In the genomic region with DNA sequence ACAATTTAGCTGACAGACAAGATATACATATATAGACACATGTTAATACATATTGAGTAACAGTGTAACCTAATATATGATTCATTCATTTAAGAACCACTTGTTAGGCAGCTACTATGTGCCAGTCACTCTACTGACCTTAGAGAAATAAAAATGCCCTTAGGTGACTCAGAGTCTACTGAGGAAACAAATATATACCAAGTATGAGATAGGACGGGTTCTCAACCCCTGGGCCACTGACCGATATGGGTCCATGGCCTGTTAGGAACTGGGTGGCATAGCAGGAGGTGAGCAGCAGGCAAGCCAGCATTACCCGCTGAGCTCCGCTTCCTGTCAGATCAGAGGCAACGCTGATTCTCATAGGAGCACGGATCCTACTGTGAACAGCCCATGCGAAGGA, we compare ENCODE assay signal across 1 cellular context.
TF ChIP-seq lines count a peak whose summit lies in the region.

No MANE protein-coding gene starts in this region.

TF ChIP-seq in H1, 55 proteins besides CTCF, POLR2A, EP300 and RAD21 (continued from another document):
- no peak for TF ChIP-seq RNF2 (IDR thresholded peaks at IDR 0.05; ENCODE audit: borderline replicate concordance, low read depth, low read length, missing control alignments, poor library complexity, severe bottlenecking)
- TF ChIP-seq E2F6 (IDR thresholded peaks at IDR 0.05): no peak
- TF ChIP-seq SUZ12 (IDR thresholded peaks at IDR 0.05; ENCODE audit: low read length): no peak
- TF ChIP-seq HDAC6 (IDR thresholded peaks at IDR 0.05; ENCODE audit: low read depth, low read length): no peak
- no peak for TF ChIP-seq RFX5 (IDR thresholded peaks at IDR 0.05; ENCODE audit: borderline replicate concordance, low read depth, low read length)
TF ChIP-seq in H1: peak in this region for 0.
